In the genomic region with DNA sequence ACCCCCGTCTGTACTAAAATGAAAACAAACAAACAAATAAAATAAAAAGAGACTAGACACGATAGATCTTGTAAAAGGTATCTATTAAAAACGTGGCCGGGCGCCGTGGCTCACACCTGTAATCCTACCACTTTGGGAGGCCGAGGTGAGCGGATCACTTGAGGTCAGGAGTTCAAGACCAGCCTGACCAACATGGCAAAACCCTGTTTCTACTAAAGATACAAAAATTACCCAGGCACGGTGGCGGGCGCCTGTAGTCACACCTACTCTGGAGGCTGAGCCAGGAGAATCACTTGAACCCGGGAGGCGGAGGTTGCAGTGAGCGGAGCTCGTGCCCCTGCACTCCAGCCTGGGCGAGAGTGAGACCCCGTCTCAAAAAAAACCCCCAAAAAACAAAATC, we compare ENCODE assay signal across 8 cellular contexts. TPM values are rescaled to one million over a fixed set of nuclear protein-coding genes. Genes with fewer than 3 reads are reported as not detected.
DNase-seq lines count a peak whose midpoint lies in the region; ATAC-seq and TF ChIP-seq lines count a peak whose summit lies in the region.
"Not testable (repeated sequence)": the region's sequence is repeated elsewhere in the genome, so short reads cannot be mapped to it uniquely, and the experiment has no call there.

No MANE protein-coding gene starts in this region.

- not testable (repeated sequence) for H3K36me3 ChIP-seq in CD8-positive, alpha-beta memory T cell (ENCODE audit: insufficient read depth, low read length); Panc1 (ENCODE audit: control insufficient read depth, insufficient read depth, low read length); naive thymus-derived CD4-positive, alpha-beta T cell (ENCODE audit: control insufficient read depth in 2 of 3, insufficient read depth in 3 of 3, low read length in 3 of 3); psoas muscle (ENCODE audit: insufficient read depth in 1 of 2, low read depth in 1 of 2); transverse colon

- peaks cover 11 to 16% of the 10 kb centered on the region in 2 donors for H3K27me3 Mint-ChIP-seq in CD8-positive, alpha-beta memory T cell
- H3K27me3 Mint-ChIP-seq in activated T-cell treated with anti-CD3 and anti-CD28 coated beads, Interleukin-2, amount 50 U/mL, for 24 hours, result peaks cover 44% of the 10 kb centered on the region
- not testable (repeated sequence) for H3K27me3 Mint-ChIP-seq in MCF 10A (ENCODE audit: insufficient read depth, unreplicated experiment)
- H3K27me3 Mint-ChIP-seq in naive thymus-derived CD4-positive, alpha-beta T cell, result peaks cover 17 to 44% (median 38%) of the 10 kb centered on the region in 5 donors

- peak overlapping the region in 3 of 8 donors; percentile 19 to 46 (median 29) for H3K27ac Mint-ChIP-seq in CD8-positive, alpha-beta memory T cell
- not testable (repeated sequence) for H3K27ac Mint-ChIP-seq in activated T-cell treated with anti-CD3 and anti-CD28 coated beads, Interleukin-2, amount 50 U/mL, for 24 hours; MCF 10A (ENCODE audit: low read depth, unreplicated experiment); naive thymus-derived CD4-positive, alpha-beta T cell

- not testable (repeated sequence) for H3K9me3 ChIP-seq in CD8-positive, alpha-beta memory T cell (ENCODE audit: low read length); Panc1 (ENCODE audit: control insufficient read depth, insufficient read depth, low read depth, low read length); naive thymus-derived CD4-positive, alpha-beta T cell (ENCODE audit: control insufficient read depth in 2 of 3, low read length in 3 of 3); psoas muscle; transverse colon

- not testable (repeated sequence) for DNase-seq in CD8-positive, alpha-beta memory T cell; Panc1 (ENCODE audit: low read depth, low spot score); activated T-cell treated with anti-CD3 and anti-CD28 coated beads, Interleukin-2, amount 50 U/mL, for 24 hours; MCF 10A (ENCODE audit: unreplicated experiment); naive thymus-derived CD4-positive, alpha-beta T cell; transverse colon
- peak; percentile 26 for DNase-seq in left cardiac atrium
- DNase-seq in psoas muscle, result peak in 1 of 2 donors; percentile 38

- not testable (repeated sequence) for H3K4me1 ChIP-seq in CD8-positive, alpha-beta memory T cell (ENCODE audit: insufficient read depth, low read length); naive thymus-derived CD4-positive, alpha-beta T cell (ENCODE audit: control insufficient read depth in 2 of 2, insufficient read depth in 2 of 2, low read length in 2 of 2); psoas muscle
- peaks cover 24% of the 10 kb centered on the region for H3K4me1 ChIP-seq in Panc1 (ENCODE audit: control insufficient read depth, insufficient read depth, low read length)
- peaks cover 5 to 23% (median 15%) of the 10 kb centered on the region in 4 donors for H3K4me1 ChIP-seq in transverse colon

- TF ChIP-seq POLR2A in transverse colon (IDR thresholded peaks at IDR 0.05), result not testable (repeated sequence)

- BruUV-seq in Panc1 (replicated peaks; lab: Mats Ljungman, UMichigan); MCF 10A (replicated peaks; lab: Mats Ljungman, UMichigan): not testable (repeated sequence)

- peak overlapping the region; percentile 56 to 80 (median 68) for H3K4me3 Mint-ChIP-seq in CD8-positive, alpha-beta memory T cell
- H3K4me3 Mint-ChIP-seq in activated T-cell treated with anti-CD3 and anti-CD28 coated beads, Interleukin-2, amount 50 U/mL, for 24 hours, result peak overlapping the region; percentile 64
- H3K4me3 Mint-ChIP-seq in MCF 10A (ENCODE audit: unreplicated experiment), result peak overlapping the region; percentile 99
- H3K4me3 Mint-ChIP-seq in naive thymus-derived CD4-positive, alpha-beta T cell, result peak overlapping the region; percentile 48 to 93 (median 72)

- WGBS in psoas muscle, 3 donors, result 93 to 96% (median 94%) methylated on average over 17 of the region's 17 CpGs
- 92 to 93% methylated on average over 7 to 17 of the region's 17 CpGs for WGBS in transverse colon (ENCODE audit: low coverage in 1 of 2), 2 donors

- H3K4me1 Mint-ChIP-seq in CD8-positive, alpha-beta memory T cell, result peaks cover 8 to 11% (median 11%) of the 10 kb centered on the region in 3 donors
- H3K4me1 Mint-ChIP-seq in activated T-cell treated with anti-CD3 and anti-CD28 coated beads, Interleukin-2, amount 50 U/mL, for 24 hours (ENCODE audit: low read depth); MCF 10A (ENCODE audit: insufficient read depth, unreplicated experiment): not testable (repeated sequence)
- peaks cover 0 to 12% (median 10%) of the 10 kb centered on the region in 7 donors for H3K4me1 Mint-ChIP-seq in naive thymus-derived CD4-positive, alpha-beta T cell

- ATAC-seq in Panc1; left cardiac atrium; naive thymus-derived CD4-positive, alpha-beta T cell; psoas muscle: not testable (repeated sequence)

- POLR2A ChIA-PET in CD8-positive, alpha-beta memory T cell (lab: Charles Lee); Panc1 (lab: Charles Lee); naive thymus-derived CD4-positive, alpha-beta T cell (lab: Charles Lee): not testable (repeated sequence)
- POLR2A ChIA-PET in MCF 10A (lab: Yijun Ruan, JAX), result interaction anchor here (0.7 to 5.3 kb wide), 10 partner anchors 74 to 561 kb away, joined by 3 to 101 read pairs (median 7); a partner anchor contains a TSS

- not testable (repeated sequence) for H3K4me3 ChIP-seq in CD8-positive, alpha-beta memory T cell (ENCODE audit: low read length); naive thymus-derived CD4-positive, alpha-beta T cell (ENCODE audit: low read length)
- H3K4me3 ChIP-seq in Panc1 (ENCODE audit: low read depth in 2 of 2, low read length in 2 of 2) (peak overlapping the region; percentile 83 to 95; a peak in 3 of 4 replicates), psoas muscle (peak overlapping the region; percentile 80), transverse colon (peak overlapping the region in 2 of 4 donors; percentile 88 to 89)

- not testable (repeated sequence) for H3K36me3 Mint-ChIP-seq in CD8-positive, alpha-beta memory T cell; activated T-cell treated with anti-CD3 and anti-CD28 coated beads, Interleukin-2, amount 50 U/mL, for 24 hours (ENCODE audit: low read depth); MCF 10A (ENCODE audit: insufficient read depth, unreplicated experiment); naive thymus-derived CD4-positive, alpha-beta T cell

- not testable (repeated sequence) for TF ChIP-seq CTCF in Panc1 (IDR thresholded peaks at IDR 0.05); MCF 10A (IDR thresholded peaks at IDR 0.05; ENCODE audit: unreplicated experiment); psoas muscle (IDR thresholded peaks at IDR 0.05); transverse colon (IDR thresholded peaks at IDR 0.05)

- TF ChIP-seq EP300 in transverse colon (IDR thresholded peaks at IDR 0.05; ENCODE audit: low read depth), result not testable (repeated sequence)

- in situ Hi-C loops in Panc1 (cut with HindIII; ENCODE audit: low pct_unique_long_range_greater_than_20kb, low sequenced_read_pairs), result not testable (repeated sequence)
- in situ Hi-C loops in transverse colon (cut with MboI; ENCODE audit: low pct_ligation_motif_present in 1 of 4, low pct_unique_long_range_greater_than_20kb in 1 of 4, low sequenced_read_pairs in 3 of 4), result loop anchor here in 3 of 4 donors (10.0 to 25.0 kb wide), 5 partner anchors 242 to 570 kb away; a partner anchor contains a TSS

- not testable (repeated sequence) for H3K27me3 ChIP-seq in CD8-positive, alpha-beta memory T cell (ENCODE audit: insufficient read depth, low read length, poor library complexity, severe bottlenecking); Panc1 (ENCODE audit: control insufficient read depth, insufficient read depth, low read length); psoas muscle (ENCODE audit: insufficient read depth in 3 of 3, low read length in 2 of 3); transverse colon
- peaks cover 3 to 11% of the 10 kb centered on the region in 2 donors for H3K27me3 ChIP-seq in naive thymus-derived CD4-positive, alpha-beta T cell (ENCODE audit: control insufficient read depth in 2 of 2, insufficient read depth in 2 of 2, low read length in 2 of 2)

- H3K27ac ChIP-seq in CD8-positive, alpha-beta memory T cell (ENCODE audit: low read depth, low read length); naive thymus-derived CD4-positive, alpha-beta T cell (ENCODE audit: low read depth, low read length); psoas muscle: not testable (repeated sequence)
- H3K27ac ChIP-seq in Panc1 (ENCODE audit: low read length), result peak overlapping the region; percentile 92
- peak overlapping the region in 3 of 4 donors; percentile 93 to 96 (median 95) for H3K27ac ChIP-seq in transverse colon

- not testable (repeated sequence) for H3K9me3 Mint-ChIP-seq in CD8-positive, alpha-beta memory T cell; activated T-cell treated with anti-CD3 and anti-CD28 coated beads, Interleukin-2, amount 50 U/mL, for 24 hours; MCF 10A (ENCODE audit: unreplicated experiment); naive thymus-derived CD4-positive, alpha-beta T cell

- intact Hi-C loops in Panc1 (cut with micrococcal nuclease; ENCODE audit: unreplicated experiment) (loop anchor here (5.0 to 10.0 kb wide), 3 partner anchors 192 to 340 kb away; no protein-coding TSS in a partner anchor), MCF 10A (cut with micrococcal nuclease) (loop anchor here (5.0 kb wide), 1 partner anchor 245 kb away; no protein-coding TSS in a partner anchor), left cardiac atrium (cut with DNase I) (loop anchor here (2.0 to 10.0 kb wide), 4 partner anchors 102 to 340 kb away; no protein-coding TSS in a partner anchor), psoas muscle (cut with DNase I) (loop anchor here (2.0 to 5.0 kb wide), 4 partner anchors 245 to 414 kb away; no protein-coding TSS in a partner anchor), transverse colon (cut with DNase I; ENCODE audit: low total_unique reads) (loop anchor here (5.0 to 10.0 kb wide), 2 partner anchors 242 to 415 kb away; no protein-coding TSS in a partner anchor)
- intact Hi-C loops in naive thymus-derived CD4-positive, alpha-beta T cell (cut with micrococcal nuclease), result not testable (repeated sequence)

- CTCF ChIA-PET in CD8-positive, alpha-beta memory T cell (lab: Charles Lee), result interaction anchor here (0.6 to 3.0 kb wide), 4 partner anchors 10 to 419 kb away, joined by 3 to 32 read pairs (median 13); no protein-coding TSS in a partner anchor
- CTCF ChIA-PET in Panc1 (lab: Charles Lee) (interaction anchor here (0.7 kb wide), 1 partner anchor 308 kb away, joined by 3 read pairs; no protein-coding TSS in a partner anchor), MCF 10A (lab: Yijun Ruan, JAX) (interaction anchor here (0.6 to 4.0 kb wide), 22 partner anchors 10 to 413 kb away, joined by 3 to 32 read pairs (median 4); no protein-coding TSS in a partner anchor)
- CTCF ChIA-PET in naive thymus-derived CD4-positive, alpha-beta T cell (lab: Charles Lee), result interaction anchor here (0.6 to 0.9 kb wide), 2 partner anchors 42 to 413 kb away, joined by 3 to 5 read pairs; no protein-coding TSS in a partner anchor

RNA-seq across cellular contexts. Expression of a gene that starts 1.8 kb away (rescaled TPM):
- under 1 TPM; 0.61 to 0.64 TPM for total RNA-seq in CD8-positive, alpha-beta memory T cell
- 0.09 TPM for polyA plus RNA-seq in CD8-positive, alpha-beta memory T cell
- 26.8 TPM for total RNA-seq in Panc1 (2021; ENCODE audit: unreplicated experiment)
- polyA plus RNA-seq in Panc1 (2012; ENCODE audit: insufficient read length), result 10.4 TPM
- total RNA-seq in MCF 10A (2022), result 65.0 and 66.7 TPM in 2 replicates
- total RNA-seq in left cardiac atrium, result 1 to 10 TPM; 4.3 to 5.5 TPM
- under 1 TPM; 0.03 to 0.47 (median 0.19) TPM for total RNA-seq in naive thymus-derived CD4-positive, alpha-beta T cell
- under 1 TPM; 0.01 to 0.07 TPM for polyA plus RNA-seq in naive thymus-derived CD4-positive, alpha-beta T cell
- 1 to 10 TPM; 1.2 to 2.7 (median 2.1) TPM for total RNA-seq in psoas muscle
- 1 to 10 TPM in 1 of 3 donors, under 1 TPM in 2; 0.23 to 5.1 (median 0.48) TPM for polyA plus RNA-seq in psoas muscle
- total RNA-seq in transverse colon, result 100 to 1,000 TPM in 1 of 4 donors, 10 to 100 TPM in 3; 16.0 to 720 (median 51.4) TPM
